Comparison of ENCODE assay signal across 18 cellular contexts in genomic region chr1:54244655-54245054, GRCh38.
"Had no signal": no experiment of that assay in that cellular context is flagged by ENCODE, and none has a peak within 500 bp of the region (broad histone marks: within the 10 kb centered on the region; RNA-seq: fewer than 3 reads in every experiment).

No MANE protein-coding gene starts in this region.

- H3K4me3 Mint-ChIP-seq: activated naive CD4-positive, alpha-beta T cell treated with anti-CD3 and anti-CD28 coated beads for 36 hours; effector memory CD8-positive, alpha-beta T cell; naive thymus-derived CD8-positive, alpha-beta T cell had no signal

- H3K9me3 ChIP-seq: thyroid gland, vagina had no signal

- DNase-seq: activated CD4-positive, alpha-beta T cell treated with anti-CD3 and anti-CD28 coated beads, Interleukin-2, amount 50 U/mL, for 1 hour; activated CD4-positive, CD25-positive, alpha-beta regulatory T cell; activated naive CD4-positive, alpha-beta T cell treated with anti-CD3 and anti-CD28 coated beads for 36 hours; activated T-cell treated with anti-CD3 and anti-CD28 coated beads for 4 hours; amniotic stem cell; effector memory CD8-positive, alpha-beta T cell; foreskin fibroblast; mesenchymal stem cell; naive thymus-derived CD8-positive, alpha-beta T cell; stimulated activated naive CD4-positive, alpha-beta T cell; T-helper 1 cell; T-helper 9 cell; thyroid gland had no signal

- H3K36me3 ChIP-seq: thyroid gland had no signal

- H2AFZ ChIP-seq: hepatocyte had no signal

- ATAC-seq: effector memory CD8-positive, alpha-beta T cell; naive thymus-derived CD8-positive, alpha-beta T cell had no signal

- H3K4me1 ChIP-seq: thyroid gland had no signal

- H3K27me3 ChIP-seq: cardiac muscle cell, hepatocyte, thyroid gland, vagina had no signal

- H3K9me3 Mint-ChIP-seq: activated naive CD4-positive, alpha-beta T cell treated with anti-CD3 and anti-CD28 coated beads for 36 hours; activated T-helper 2 cell treated with anti-CD3 and anti-CD28 coated beads, Interferon-gamma antibody, Interleukin-2, Interleukin-4, amounts not matched to agents 10 μg/mL and 5 μg/mL and 100 μg/mL, durations not matched to agents 14 hours and 24 hours and 36 hours; effector memory CD8-positive, alpha-beta T cell; naive thymus-derived CD8-positive, alpha-beta T cell had no signal

- H3K4me2 ChIP-seq: hepatocyte had no signal

- H3K27me3 Mint-ChIP-seq: effector memory CD8-positive, alpha-beta T cell; naive thymus-derived CD8-positive, alpha-beta T cell had no signal

- H3K27ac Mint-ChIP-seq: activated naive CD4-positive, alpha-beta T cell treated with anti-CD3 and anti-CD28 coated beads for 36 hours; activated T-helper 2 cell treated with anti-CD3 and anti-CD28 coated beads, Interferon-gamma antibody, Interleukin-2, Interleukin-4, amounts not matched to agents 10 μg/mL and 5 μg/mL and 100 μg/mL, durations not matched to agents 14 hours and 24 hours and 36 hours had no signal

- H3K4me3 ChIP-seq: cardiac muscle cell, hepatocyte, thyroid gland, vagina had no signal

- H3K27ac ChIP-seq: epithelial cell of prostate, hepatocyte, thyroid gland, vagina had no signal
